8 cellular contexts compared by ENCODE assay signal in genomic region chr9:62798884-62799850, GRCh38.
A peak's percentile ranks its signal among the peaks of the same experiment; 100 is the strongest.
DNase-seq lines count a peak whose midpoint lies in the region; ATAC-seq and TF ChIP-seq lines count a peak whose summit lies in the region.
"Not testable (repeated sequence)": the region's sequence is repeated elsewhere in the genome, so short reads cannot be mapped to it uniquely, and the experiment has no call there.

No MANE protein-coding gene starts in this region.

- H3F3A ChIP-seq in OCI-LY1 (ENCODE audit: insufficient read depth, low read length): not testable (repeated sequence)

- H3K4me3 ChIP-seq in GM12865 (ENCODE audit: low read depth, low read length): peak overlapping the region; percentile 80
- peak overlapping the region; percentile 28 for H3K4me3 ChIP-seq in OCI-LY1 (ENCODE audit: low read depth, low read length, poor library complexity, severe bottlenecking)
- H3K4me3 ChIP-seq in retinal pigment epithelial cell (ENCODE audit: low read length): peak overlapping the region; percentile 36
- peak overlapping the region; percentile 56 for H3K4me3 ChIP-seq in upper lobe of right lung

- peak overlapping the region; percentile 52; the same call in 1 of the 2 replicates for H3K4me2 ChIP-seq in OCI-LY1 (ENCODE audit: low read length)

- TF ChIP-seq CTCF in GM12865 (IDR thresholded peaks at IDR 0.05; ENCODE audit: insufficient read depth, low read depth, low read length, missing control alignments); OCI-LY1 (IDR thresholded peaks at IDR 0.05; ENCODE audit: low read length); retinal pigment epithelial cell (conservative IDR thresholded peaks at IDR 0.05; ENCODE audit: low read depth, low read length); upper lobe of right lung (IDR thresholded peaks at IDR 0.05): not testable (repeated sequence)

- H3K4me1 ChIP-seq in OCI-LY1 (ENCODE audit: insufficient read depth, low read length, severe bottlenecking) (peaks cover 42% of the 10 kb centered on the region), upper lobe of right lung (peaks cover 10% of the 10 kb centered on the region)

- DNase-seq in GM12865 (ENCODE audit: low read depth) (peak; percentile 74), activated T-cell treated with anti-CD3 and anti-CD28 coated beads for 48 hours (ENCODE audit: low read depth) (peak; percentile 21), head of caudate nucleus (peak in 40 of 42 donors; percentile 28 to 83 (median 66)), medulla oblongata (ENCODE audit: extremely low spot score) (peak; percentile 72), upper lobe of right lung (peak; percentile 86)
- DNase-seq in caudate nucleus (lab: John Stamatoyannopoulos, UW); retinal pigment epithelial cell (ENCODE audit: low read depth): not testable (repeated sequence)

- H2AFZ ChIP-seq in OCI-LY1 (ENCODE audit: low read length): not testable (repeated sequence)

- not testable (repeated sequence) for H3K36me3 ChIP-seq in OCI-LY1 (ENCODE audit: insufficient read depth, low read length); upper lobe of right lung

- H3K9me3 ChIP-seq in OCI-LY1 (ENCODE audit: low read length); upper lobe of right lung: not testable (repeated sequence)

- not testable (repeated sequence) for H3K27ac ChIP-seq in OCI-LY1 (ENCODE audit: low read depth, low read length, poor library complexity, severe bottlenecking)
- H3K27ac ChIP-seq in caudate nucleus (ENCODE audit: low read depth, low read length) (peak overlapping the region; percentile 9), upper lobe of right lung (peak overlapping the region; percentile 76)

- H3K9me2 ChIP-seq in OCI-LY1 (ENCODE audit: low read depth, low read length): not testable (repeated sequence)

- ATAC-seq in upper lobe of right lung: peak; percentile 15

- H3K9ac ChIP-seq in OCI-LY1 (ENCODE audit: low read length): not testable (repeated sequence)

- H3K27me3 ChIP-seq in OCI-LY1 (ENCODE audit: insufficient read depth, low read length): not testable (repeated sequence)
- H3K27me3 ChIP-seq in upper lobe of right lung: peaks cover 50% of the 10 kb centered on the region

- not testable (repeated sequence) for H3K79me2 ChIP-seq in OCI-LY1 (ENCODE audit: insufficient read depth, low read length)

- intact Hi-C loops in head of caudate nucleus (cut with DNase I); upper lobe of right lung (cut with DNase I): not testable (repeated sequence)

- not testable (repeated sequence) for H4K20me1 ChIP-seq in OCI-LY1 (ENCODE audit: insufficient read depth, low read length)

Comparison
In these comparisons a context has a peak if more than half of its experiments do, and no peak if none do; other contexts are left out.
1. H3K4me3 ChIP-seq: peak in every context shown above with its lines; median percentile 80 in GM12865; 56 in upper lobe of right lung; 36 in retinal pigment epithelial cell; 28 in OCI-LY1.